1 cellular context compared by ENCODE assay signal in the genomic region with DNA sequence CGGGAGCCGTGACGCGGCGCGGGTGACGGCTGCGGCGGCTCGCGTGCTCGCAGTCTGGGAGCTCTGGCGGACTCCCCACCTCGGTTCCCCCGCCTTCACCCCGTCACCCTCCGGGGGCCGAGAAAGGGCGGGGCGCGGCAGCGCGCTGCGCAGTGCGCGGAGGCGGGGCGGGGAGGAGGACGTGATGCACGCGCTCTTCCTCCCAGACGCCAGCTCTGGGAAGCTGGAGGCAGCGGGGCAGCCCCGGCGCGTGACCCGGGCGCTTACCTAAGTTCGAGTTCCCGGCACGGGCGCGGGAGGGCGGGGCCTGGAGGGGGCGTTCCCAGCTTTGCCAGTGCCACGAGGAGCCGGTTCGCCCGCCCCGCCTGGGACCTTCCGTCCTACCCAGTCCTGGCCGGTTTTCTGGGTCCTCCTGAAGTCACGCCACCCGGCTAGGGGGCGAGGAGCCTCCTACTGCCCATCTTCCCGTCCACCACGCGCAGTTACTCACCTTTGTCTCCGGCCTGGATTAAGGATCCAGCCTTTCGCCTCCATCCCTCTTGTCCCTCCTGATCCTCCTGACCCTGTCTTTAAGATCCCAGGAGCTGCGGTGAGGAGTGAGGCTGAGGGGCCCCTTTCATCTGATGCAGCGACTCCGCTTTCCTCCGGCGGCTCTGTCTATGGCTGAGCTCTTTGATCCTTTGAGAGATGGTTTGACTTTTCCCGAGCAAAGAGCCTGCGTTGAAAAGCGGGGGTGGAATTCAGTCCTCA.
A peak's percentile ranks its signal among the peaks of the same experiment; 100 is the strongest.
TF ChIP-seq lines count a peak whose summit lies in the region.

No MANE protein-coding gene starts in this region.

TF ChIP-seq in HEK293, 187 proteins besides CTCF, POLR2A, EP300 and RAD21 (continued from another document and continues in another):
- TF ChIP-seq, protein P1, sequence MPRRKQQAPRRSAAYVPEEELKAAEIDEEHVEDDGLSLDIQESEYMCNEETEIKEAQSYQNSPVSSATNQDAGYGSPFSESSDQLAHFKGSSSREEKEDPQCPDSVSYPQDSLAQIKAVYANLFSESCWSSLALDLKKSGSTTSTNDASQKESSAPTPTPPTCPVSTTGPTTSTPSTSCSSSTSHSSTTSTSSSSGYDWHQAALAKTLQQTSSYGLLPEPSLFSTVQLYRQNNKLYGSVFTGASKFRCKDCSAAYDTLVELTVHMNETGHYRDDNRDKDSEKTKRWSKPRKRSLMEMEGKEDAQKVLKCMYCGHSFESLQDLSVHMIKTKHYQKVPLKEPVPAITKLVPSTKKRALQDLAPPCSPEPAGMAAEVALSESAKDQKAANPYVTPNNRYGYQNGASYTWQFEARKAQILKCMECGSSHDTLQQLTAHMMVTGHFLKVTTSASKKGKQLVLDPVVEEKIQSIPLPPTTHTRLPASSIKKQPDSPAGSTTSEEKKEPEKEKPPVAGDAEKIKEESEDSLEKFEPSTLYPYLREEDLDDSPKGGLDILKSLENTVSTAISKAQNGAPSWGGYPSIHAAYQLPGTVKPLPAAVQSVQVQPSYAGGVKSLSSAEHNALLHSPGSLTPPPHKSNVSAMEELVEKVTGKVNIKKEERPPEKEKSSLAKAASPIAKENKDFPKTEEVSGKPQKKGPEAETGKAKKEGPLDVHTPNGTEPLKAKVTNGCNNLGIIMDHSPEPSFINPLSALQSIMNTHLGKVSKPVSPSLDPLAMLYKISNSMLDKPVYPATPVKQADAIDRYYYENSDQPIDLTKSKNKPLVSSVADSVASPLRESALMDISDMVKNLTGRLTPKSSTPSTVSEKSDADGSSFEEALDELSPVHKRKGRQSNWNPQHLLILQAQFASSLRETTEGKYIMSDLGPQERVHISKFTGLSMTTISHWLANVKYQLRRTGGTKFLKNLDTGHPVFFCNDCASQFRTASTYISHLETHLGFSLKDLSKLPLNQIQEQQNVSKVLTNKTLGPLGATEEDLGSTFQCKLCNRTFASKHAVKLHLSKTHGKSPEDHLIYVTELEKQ (tag by site-specific recombination; IDR thresholded peaks at IDR 0.05; ENCODE audit: borderline replicate concordance): no peak
- TF ChIP-seq ZNF248 (tag by site-specific recombination; IDR thresholded peaks at IDR 0.05) (no peak), ZNF707 (tag by site-specific recombination; IDR thresholded peaks at IDR 0.05) (no peak), ZNF140 (tag by site-specific recombination; IDR thresholded peaks at IDR 0.05) (no peak), HOXC10 (CRISPR knock-in tag; IDR thresholded peaks at IDR 0.05) (no peak), ZNF157 (tag by site-specific recombination; IDR thresholded peaks at IDR 0.05) (no peak), ZBTB7A (tag by site-specific recombination; IDR thresholded peaks at IDR 0.05; ENCODE audit: low read depth) (no peak), YY2 (tag by site-specific recombination; IDR thresholded peaks at IDR 0.05) (no peak; the same call in 1 of the 2 replicates), ZEB2 (tag by site-specific recombination; IDR thresholded peaks at IDR 0.05) (peak; percentile 82), ZNF747 (tag by site-specific recombination; IDR thresholded peaks at IDR 0.05) (no peak), TRIM28 (IDR thresholded peaks at IDR 0.05; ENCODE audit: borderline replicate concordance, low read length) (no peak), ZNF341 (tag by site-specific recombination; IDR thresholded peaks at IDR 0.05; ENCODE audit: low read depth) (peak; percentile 95), FEZF1 (tag by site-specific recombination; IDR thresholded peaks at IDR 0.05) (no peak), ZNF76 (tag by site-specific recombination; IDR thresholded peaks at IDR 0.05; ENCODE audit: borderline replicate concordance, low read depth) (peak; percentile 67; the same call in 1 of the 2 replicates), REPIN1 (tag by site-specific recombination; IDR thresholded peaks at IDR 0.05; ENCODE audit: low read depth) (no peak), ZNF426 (tag by site-specific recombination; IDR thresholded peaks at IDR 0.05) (no peak), ZFP69B (tag by site-specific recombination; IDR thresholded peaks at IDR 0.05) (peak; percentile 20; the same call in 1 of the 2 replicates), ZNF311 (tag by site-specific recombination; IDR thresholded peaks at IDR 0.05; ENCODE audit: borderline replicate concordance) (no peak), ZNF175 (tag by site-specific recombination; IDR thresholded peaks at IDR 0.05) (no peak), ZBTB48 (tag by site-specific recombination; IDR thresholded peaks at IDR 0.05) (no peak), ZNF837 (tag by site-specific recombination; IDR thresholded peaks at IDR 0.05) (no peak), ZNF404 (tag by site-specific recombination; IDR thresholded peaks at IDR 0.05) (no peak), ZNF585B (tag by site-specific recombination; IDR thresholded peaks at IDR 0.05) (no peak), ZNF324 (tag by site-specific recombination; IDR thresholded peaks at IDR 0.05) (no peak), GLIS2 (tag by site-specific recombination; IDR thresholded peaks at IDR 0.05) (peak; percentile 92), ZNF701 (tag by site-specific recombination; IDR thresholded peaks at IDR 0.05) (no peak), KLF1 (tag by site-specific recombination; IDR thresholded peaks at IDR 0.05) (peak; percentile 90), GFI1B (tag by site-specific recombination; IDR thresholded peaks at IDR 0.05) (no peak), ZNF610 (tag by site-specific recombination; IDR thresholded peaks at IDR 0.05; ENCODE audit: borderline replicate concordance) (no peak), ZNF184 (tag by site-specific recombination; IDR thresholded peaks at IDR 0.05) (no peak), ZNF354C (tag by site-specific recombination; IDR thresholded peaks at IDR 0.05; ENCODE audit: borderline replicate concordance, low read depth) (no peak), ZNF23 (tag by site-specific recombination; IDR thresholded peaks at IDR 0.05; ENCODE audit: borderline replicate concordance) (no peak), ZNF133 (tag by site-specific recombination; IDR thresholded peaks at IDR 0.05) (no peak)
- TF ChIP-seq, protein P2, sequence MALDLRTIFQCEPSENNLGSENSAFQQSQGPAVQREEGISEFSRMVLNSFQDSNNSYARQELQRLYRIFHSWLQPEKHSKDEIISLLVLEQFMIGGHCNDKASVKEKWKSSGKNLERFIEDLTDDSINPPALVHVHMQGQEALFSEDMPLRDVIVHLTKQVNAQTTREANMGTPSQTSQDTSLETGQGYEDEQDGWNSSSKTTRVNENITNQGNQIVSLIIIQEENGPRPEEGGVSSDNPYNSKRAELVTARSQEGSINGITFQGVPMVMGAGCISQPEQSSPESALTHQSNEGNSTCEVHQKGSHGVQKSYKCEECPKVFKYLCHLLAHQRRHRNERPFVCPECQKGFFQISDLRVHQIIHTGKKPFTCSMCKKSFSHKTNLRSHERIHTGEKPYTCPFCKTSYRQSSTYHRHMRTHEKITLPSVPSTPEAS (tag by site-specific recombination; IDR thresholded peaks at IDR 0.05): no peak
- TF ChIP-seq, protein P3, sequence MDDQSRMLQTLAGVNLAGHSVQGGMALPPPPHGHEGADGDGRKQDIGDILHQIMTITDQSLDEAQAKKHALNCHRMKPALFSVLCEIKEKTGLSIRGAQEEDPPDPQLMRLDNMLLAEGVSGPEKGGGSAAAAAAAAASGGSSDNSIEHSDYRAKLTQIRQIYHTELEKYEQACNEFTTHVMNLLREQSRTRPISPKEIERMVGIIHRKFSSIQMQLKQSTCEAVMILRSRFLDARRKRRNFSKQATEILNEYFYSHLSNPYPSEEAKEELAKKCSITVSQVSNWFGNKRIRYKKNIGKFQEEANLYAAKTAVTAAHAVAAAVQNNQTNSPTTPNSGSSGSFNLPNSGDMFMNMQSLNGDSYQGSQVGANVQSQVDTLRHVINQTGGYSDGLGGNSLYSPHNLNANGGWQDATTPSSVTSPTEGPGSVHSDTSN (CRISPR knock-in tag; IDR thresholded peaks at IDR 0.05): no peak
- TF ChIP-seq, protein P4, sequence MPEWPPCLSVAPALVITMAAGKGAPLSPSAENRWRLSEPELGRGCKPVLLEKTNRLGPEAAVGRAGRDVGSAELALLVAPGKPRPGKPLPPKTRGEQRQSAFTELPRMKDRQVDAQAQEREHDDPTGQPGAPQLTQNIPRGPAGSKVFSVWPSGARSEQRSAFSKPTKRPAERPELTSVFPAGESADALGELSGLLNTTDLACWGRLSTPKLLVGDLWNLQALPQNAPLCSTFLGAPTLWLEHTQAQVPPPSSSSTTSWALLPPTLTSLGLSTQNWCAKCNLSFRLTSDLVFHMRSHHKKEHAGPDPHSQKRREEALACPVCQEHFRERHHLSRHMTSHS (tag by site-specific recombination; IDR thresholded peaks at IDR 0.05): no peak
- TF ChIP-seq, protein P5, sequence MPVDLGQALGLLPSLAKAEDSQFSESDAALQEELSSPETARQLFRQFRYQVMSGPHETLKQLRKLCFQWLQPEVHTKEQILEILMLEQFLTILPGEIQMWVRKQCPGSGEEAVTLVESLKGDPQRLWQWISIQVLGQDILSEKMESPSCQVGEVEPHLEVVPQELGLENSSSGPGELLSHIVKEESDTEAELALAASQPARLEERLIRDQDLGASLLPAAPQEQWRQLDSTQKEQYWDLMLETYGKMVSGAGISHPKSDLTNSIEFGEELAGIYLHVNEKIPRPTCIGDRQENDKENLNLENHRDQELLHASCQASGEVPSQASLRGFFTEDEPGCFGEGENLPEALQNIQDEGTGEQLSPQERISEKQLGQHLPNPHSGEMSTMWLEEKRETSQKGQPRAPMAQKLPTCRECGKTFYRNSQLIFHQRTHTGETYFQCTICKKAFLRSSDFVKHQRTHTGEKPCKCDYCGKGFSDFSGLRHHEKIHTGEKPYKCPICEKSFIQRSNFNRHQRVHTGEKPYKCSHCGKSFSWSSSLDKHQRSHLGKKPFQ (tag by site-specific recombination; IDR thresholded peaks at IDR 0.05): no peak
- TF ChIP-seq, protein P6, sequence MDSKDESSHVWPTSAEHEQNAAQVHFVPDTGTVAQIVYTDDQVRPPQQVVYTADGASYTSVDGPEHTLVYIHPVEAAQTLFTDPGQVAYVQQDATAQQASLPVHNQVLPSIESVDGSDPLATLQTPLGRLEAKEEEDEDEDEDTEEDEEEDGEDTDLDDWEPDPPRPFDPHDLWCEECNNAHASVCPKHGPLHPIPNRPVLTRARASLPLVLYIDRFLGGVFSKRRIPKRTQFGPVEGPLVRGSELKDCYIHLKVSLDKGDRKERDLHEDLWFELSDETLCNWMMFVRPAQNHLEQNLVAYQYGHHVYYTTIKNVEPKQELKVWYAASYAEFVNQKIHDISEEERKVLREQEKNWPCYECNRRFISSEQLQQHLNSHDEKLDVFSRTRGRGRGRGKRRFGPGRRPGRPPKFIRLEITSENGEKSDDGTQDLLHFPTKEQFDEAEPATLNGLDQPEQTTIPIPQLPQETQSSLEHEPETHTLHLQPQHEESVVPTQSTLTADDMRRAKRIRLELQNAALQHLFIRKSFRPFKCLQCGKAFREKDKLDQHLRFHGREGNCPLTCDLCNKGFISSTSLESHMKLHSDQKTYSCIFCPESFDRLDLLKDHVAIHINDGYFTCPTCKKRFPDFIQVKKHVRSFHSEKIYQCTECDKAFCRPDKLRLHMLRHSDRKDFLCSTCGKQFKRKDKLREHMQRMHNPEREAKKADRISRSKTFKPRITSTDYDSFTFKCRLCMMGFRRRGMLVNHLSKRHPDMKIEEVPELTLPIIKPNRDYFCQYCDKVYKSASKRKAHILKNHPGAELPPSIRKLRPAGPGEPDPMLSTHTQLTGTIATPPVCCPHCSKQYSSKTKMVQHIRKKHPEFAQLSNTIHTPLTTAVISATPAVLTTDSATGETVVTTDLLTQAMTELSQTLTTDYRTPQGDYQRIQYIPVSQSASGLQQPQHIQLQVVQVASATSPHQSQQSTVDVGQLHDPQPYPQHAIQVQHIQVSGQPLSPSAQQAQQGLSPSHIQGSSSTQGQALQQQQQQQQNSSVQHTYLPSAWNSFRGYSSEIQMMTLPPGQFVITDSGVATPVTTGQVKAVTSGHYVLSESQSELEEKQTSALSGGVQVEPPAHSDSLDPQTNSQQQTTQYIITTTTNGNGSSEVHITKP (tag by site-specific recombination; IDR thresholded peaks at IDR 0.05): peak; percentile 94
- TF ChIP-seq, protein P7, sequence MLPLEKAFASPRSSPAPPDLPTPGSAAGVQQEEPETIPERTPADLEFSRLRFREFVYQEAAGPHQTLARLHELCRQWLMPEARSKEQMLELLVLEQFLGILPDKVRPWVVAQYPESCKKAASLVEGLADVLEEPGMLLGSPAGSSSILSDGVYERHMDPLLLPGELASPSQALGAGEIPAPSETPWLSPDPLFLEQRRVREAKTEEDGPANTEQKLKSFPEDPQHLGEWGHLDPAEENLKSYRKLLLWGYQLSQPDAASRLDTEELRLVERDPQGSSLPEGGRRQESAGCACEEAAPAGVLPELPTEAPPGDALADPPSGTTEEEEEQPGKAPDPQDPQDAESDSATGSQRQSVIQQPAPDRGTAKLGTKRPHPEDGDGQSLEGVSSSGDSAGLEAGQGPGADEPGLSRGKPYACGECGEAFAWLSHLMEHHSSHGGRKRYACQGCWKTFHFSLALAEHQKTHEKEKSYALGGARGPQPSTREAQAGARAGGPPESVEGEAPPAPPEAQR (tag by site-specific recombination; IDR thresholded peaks at IDR 0.05): no peak
- TF ChIP-seq, protein P8, sequence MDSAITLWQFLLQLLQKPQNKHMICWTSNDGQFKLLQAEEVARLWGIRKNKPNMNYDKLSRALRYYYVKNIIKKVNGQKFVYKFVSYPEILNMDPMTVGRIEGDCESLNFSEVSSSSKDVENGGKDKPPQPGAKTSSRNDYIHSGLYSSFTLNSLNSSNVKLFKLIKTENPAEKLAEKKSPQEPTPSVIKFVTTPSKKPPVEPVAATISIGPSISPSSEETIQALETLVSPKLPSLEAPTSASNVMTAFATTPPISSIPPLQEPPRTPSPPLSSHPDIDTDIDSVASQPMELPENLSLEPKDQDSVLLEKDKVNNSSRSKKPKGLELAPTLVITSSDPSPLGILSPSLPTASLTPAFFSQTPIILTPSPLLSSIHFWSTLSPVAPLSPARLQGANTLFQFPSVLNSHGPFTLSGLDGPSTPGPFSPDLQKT (IDR thresholded peaks at IDR 0.05; ENCODE audit: borderline replicate concordance, low read depth, low read length): no peak
- TF ChIP-seq, protein P9, sequence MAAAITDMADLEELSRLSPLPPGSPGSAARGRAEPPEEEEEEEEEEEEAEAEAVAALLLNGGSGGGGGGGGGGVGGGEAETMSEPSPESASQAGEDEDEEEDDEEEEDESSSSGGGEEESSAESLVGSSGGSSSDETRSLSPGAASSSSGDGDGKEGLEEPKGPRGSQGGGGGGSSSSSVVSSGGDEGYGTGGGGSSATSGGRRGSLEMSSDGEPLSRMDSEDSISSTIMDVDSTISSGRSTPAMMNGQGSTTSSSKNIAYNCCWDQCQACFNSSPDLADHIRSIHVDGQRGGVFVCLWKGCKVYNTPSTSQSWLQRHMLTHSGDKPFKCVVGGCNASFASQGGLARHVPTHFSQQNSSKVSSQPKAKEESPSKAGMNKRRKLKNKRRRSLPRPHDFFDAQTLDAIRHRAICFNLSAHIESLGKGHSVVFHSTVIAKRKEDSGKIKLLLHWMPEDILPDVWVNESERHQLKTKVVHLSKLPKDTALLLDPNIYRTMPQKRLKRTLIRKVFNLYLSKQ (tag by site-specific recombination; IDR thresholded peaks at IDR 0.05; ENCODE audit: borderline replicate concordance): no peak
- TF ChIP-seq, protein P10, sequence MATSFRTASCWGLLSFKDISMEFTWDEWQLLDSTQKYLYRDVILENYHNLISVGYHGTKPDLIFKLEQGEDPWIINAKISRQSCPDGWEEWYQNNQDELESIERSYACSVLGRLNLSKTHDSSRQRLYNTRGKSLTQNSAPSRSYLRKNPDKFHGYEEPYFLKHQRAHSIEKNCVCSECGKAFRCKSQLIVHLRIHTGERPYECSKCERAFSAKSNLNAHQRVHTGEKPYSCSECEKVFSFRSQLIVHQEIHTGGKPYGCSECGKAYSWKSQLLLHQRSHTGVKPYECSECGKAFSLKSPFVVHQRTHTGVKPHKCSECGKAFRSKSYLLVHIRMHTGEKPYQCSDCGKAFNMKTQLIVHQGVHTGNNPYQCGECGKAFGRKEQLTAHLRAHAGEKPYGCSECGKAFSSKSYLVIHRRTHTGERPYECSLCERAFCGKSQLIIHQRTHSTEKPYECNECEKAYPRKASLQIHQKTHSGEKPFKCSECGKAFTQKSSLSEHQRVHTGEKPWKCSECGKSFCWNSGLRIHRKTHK (tag by site-specific recombination; IDR thresholded peaks at IDR 0.05): no peak
